1 cellular context compared by ENCODE assay signal in genomic region chr11:128587415-128587814, GRCh38.
TF ChIP-seq lines count a peak whose summit lies in the region.

ETS1 (minus strand) TSS chr11:128587558; CDS start chr11:128573130, 14,428 bp downstream.

TF ChIP-seq in liver, 16 proteins besides CTCF, POLR2A, EP300 and RAD21 (continued from another document):
- TF ChIP-seq MAX (IDR thresholded peaks at IDR 0.05) (no peak), YY1 (IDR thresholded peaks at IDR 0.05) (no peak)
